2 cellular contexts compared by ENCODE assay signal in genomic region chr10:126256864-126257263, GRCh38.
TF ChIP-seq lines count a peak whose summit lies in the region.

No MANE protein-coding gene starts in this region.

TF ChIP-seq in GM23338, 12 proteins besides CTCF, POLR2A, EP300 and RAD21:
- TF ChIP-seq ETS1 (IDR thresholded peaks at IDR 0.05), result no peak
- no peak for TF ChIP-seq STAT1 (IDR thresholded peaks at IDR 0.05; ENCODE audit: unreplicated experiment)
- TF ChIP-seq ZNF114 (CRISPR knock-in tag; IDR thresholded peaks at IDR 0.05), result no peak
- TF ChIP-seq REST (IDR thresholded peaks at IDR 0.05; ENCODE audit: unreplicated experiment), result no peak
- no peak for TF ChIP-seq JUNB (IDR thresholded peaks at IDR 0.05; ENCODE audit: unreplicated experiment)
- no peak for TF ChIP-seq ZNF331 (CRISPR knock-in tag; IDR thresholded peaks at IDR 0.05; ENCODE audit: low read depth)
- TF ChIP-seq POLR2AphosphoS5 (IDR thresholded peaks at IDR 0.05; ENCODE audit: low read depth), result no peak
- TF ChIP-seq CREB1 (CRISPR knock-in tag; IDR thresholded peaks at IDR 0.05; ENCODE audit: low read depth), result no peak
- TF ChIP-seq EZH2 (IDR thresholded peaks at IDR 0.05; ENCODE audit: low read depth, unreplicated experiment), result no peak
- no peak for TF ChIP-seq EZH2phosphoT487 (IDR thresholded peaks at IDR 0.05; ENCODE audit: unreplicated experiment)
- TF ChIP-seq ZNF462 (CRISPR knock-in tag; IDR thresholded peaks at IDR 0.05), result no peak
- TF ChIP-seq NANOG (IDR thresholded peaks at IDR 0.05; ENCODE audit: borderline replicate concordance), result no peak

TF ChIP-seq in H1, 55 proteins besides CTCF, POLR2A, EP300 and RAD21:
- TF ChIP-seq FOSL1 (IDR thresholded peaks at IDR 0.05; ENCODE audit: insufficient read depth, low read depth, low read length) (no peak), NRF1 (IDR thresholded peaks at IDR 0.05; ENCODE audit: low read depth, low read length) (no peak), KDM1A (IDR thresholded peaks at IDR 0.05; ENCODE audit: borderline replicate concordance, low read length) (no peak), ASH2L (IDR thresholded peaks at IDR 0.05; ENCODE audit: low read length) (no peak), SRF (IDR thresholded peaks at IDR 0.05; ENCODE audit: low read depth, low read length) (no peak), BACH1 (IDR thresholded peaks at IDR 0.05; ENCODE audit: low read length) (no peak), TBP (IDR thresholded peaks at IDR 0.05; ENCODE audit: low read depth, low read length) (no peak), USF2 (IDR thresholded peaks at IDR 0.05; ENCODE audit: low read length) (no peak), POU5F1 (IDR thresholded peaks at IDR 0.05; ENCODE audit: low read depth, low read length) (no peak), TAF7 (optimal IDR thresholded peaks at IDR 0.05; ENCODE audit: borderline replicate concordance, low read depth, low read length) (no peak), CBX5 (IDR thresholded peaks at IDR 0.05; ENCODE audit: low read depth, low read length) (no peak), MAFK (IDR thresholded peaks at IDR 0.05; ENCODE audit: low read depth, low read length) (no peak), HDAC2 (IDR thresholded peaks at IDR 0.05; ENCODE audit: borderline replicate concordance in 1 of 2, low read depth in 2 of 2, low read length in 2 of 2) (no peak), KDM5A (IDR thresholded peaks at IDR 0.05; ENCODE audit: low read length) (no peak), SP1 (IDR thresholded peaks at IDR 0.05; ENCODE audit: low read depth, low read length) (no peak), TAF1 (IDR thresholded peaks at IDR 0.05; ENCODE audit: low read depth, low read length) (no peak), SAP30 (IDR thresholded peaks at IDR 0.05; ENCODE audit: insufficient read depth, insufficient replicate concordance, low read length) (no peak), POLR2AphosphoS5 (IDR thresholded peaks at IDR 0.05; ENCODE audit: low read depth, low read length) (no peak)
